Comparison of ENCODE assay signal across 20 cellular contexts in the genomic region with DNA sequence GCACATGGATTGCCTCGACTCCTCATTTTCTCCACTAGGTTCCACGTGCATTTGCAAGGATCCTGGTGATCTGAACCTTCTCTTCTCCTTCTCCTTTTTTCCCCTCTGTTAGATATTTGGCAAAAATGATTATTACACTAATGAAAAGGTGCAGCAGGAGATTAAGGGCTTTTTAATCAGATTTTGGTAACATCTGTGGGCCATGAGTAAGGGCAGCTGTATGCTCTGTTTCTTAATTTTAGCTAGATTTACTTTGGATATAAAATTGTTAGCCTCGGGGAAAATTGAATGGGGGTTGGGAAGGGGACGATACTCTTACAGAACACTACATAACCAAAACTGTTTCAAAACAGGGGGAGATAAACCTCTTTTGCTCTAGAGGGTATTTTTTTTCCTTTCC.
A peak's percentile ranks its signal among the peaks of the same experiment; 100 is the strongest.
DNase-seq lines count a peak whose midpoint lies in the region; ATAC-seq and TF ChIP-seq lines count a peak whose summit lies in the region.
"Had no signal": no experiment of that assay in that cellular context is flagged by ENCODE, and none has a peak within 500 bp of the region (broad histone marks: within the 10 kb centered on the region; RNA-seq: fewer than 3 reads in every experiment).

No MANE protein-coding gene starts in this region.

- DNase-seq in BE2C = peak; percentile 49
- DNase-seq in SK-N-MC (ENCODE audit: low read depth, low spot score) = no peak
- DNase-seq in endodermal cell = no peak
- no peak for DNase-seq in heart right ventricle
- no peak for DNase-seq in ecto neural progenitor cell (ENCODE audit: low spot score)
- DNase-seq: ACHN; CD8-positive, alpha-beta T cell; DMS 273 treated with DMSO at 0.1 percent for 48 hours; DMS53; DND-41; EL; GOT3; H7; HFFc6; IMR-90 had no signal

- H3K27ac Mint-ChIP-seq in endodermal cell = no peak overlapping the region
- H3K27ac Mint-ChIP-seq: CD8-positive, alpha-beta T cell; HFFc6 had no signal

- no peaks in the 10 kb centered on the region for H3K36me3 Mint-ChIP-seq in endodermal cell (ENCODE audit: low read depth)
- H3K36me3 Mint-ChIP-seq: CD8-positive, alpha-beta T cell had no signal

- no peaks in the 10 kb centered on the region for H3K36me3 ChIP-seq in BE2C
- H3K36me3 ChIP-seq in SK-N-MC (ENCODE audit: insufficient read depth, low read length) = no peaks in the 10 kb centered on the region
- no peaks in the 10 kb centered on the region for H3K36me3 ChIP-seq in endodermal cell (ENCODE audit: control insufficient read depth, insufficient read depth, low read length)
- H3K36me3 ChIP-seq in heart right ventricle = no peaks in the 10 kb centered on the region

- H3K4me3 ChIP-seq in BE2C (ENCODE audit: low read depth, low read length) (no peak overlapping the region), SK-N-MC (peak overlapping the region; percentile 55), endodermal cell (ENCODE audit: low read length) (no peak overlapping the region), heart right ventricle (no peak overlapping the region)
- H3K4me3 ChIP-seq: GM12878, K562 had no signal

- H3K4me3 Mint-ChIP-seq in endodermal cell = no peak overlapping the region
- H3K4me3 Mint-ChIP-seq: CD8-positive, alpha-beta T cell; HFFc6 had no signal

- TF ChIP-seq CTCF in BE2C (IDR thresholded peaks at IDR 0.05; ENCODE audit: low read depth, low read length) (no peak), endodermal cell (conservative IDR thresholded peaks at IDR 0.05) (no peak), heart right ventricle (IDR thresholded peaks at IDR 0.05) (no peak)

- WGBS in endodermal cell (ENCODE audit: insufficient coverage in 1 of 2, insufficient read length in 1 of 2), 2 experiments = 80 to 93% methylated on average over 1 to 2 of the region's 4 CpGs
- 84 to 85% methylated on average over 4 of the region's 4 CpGs for WGBS in heart right ventricle, 2 donors

- intact Hi-C loops in heart right ventricle (cut with DNase I) = no loop called here

- peak overlapping the region; percentile 95 for H3K27ac ChIP-seq in SK-N-MC
- H3K27ac ChIP-seq in endodermal cell (ENCODE audit: low read depth, low read length) = peak overlapping the region; percentile 80
- H3K27ac ChIP-seq in heart right ventricle = no peak overlapping the region
- H3K27ac ChIP-seq: HL-60 had no signal

- H3K4me1 ChIP-seq in BE2C (peaks cover 32% of the 10 kb centered on the region), endodermal cell (ENCODE audit: control insufficient read depth, insufficient read depth, low read length) (no peaks in the 10 kb centered on the region), heart right ventricle (peaks cover 0 to 4% (median 0%) of the 10 kb centered on the region in 9 donors)

- H3K27me3 Mint-ChIP-seq in endodermal cell (ENCODE audit: insufficient read depth) = peaks cover 2% of the 10 kb centered on the region

- H3K9me3 ChIP-seq in BE2C = no peaks in the 10 kb centered on the region
- H3K9me3 ChIP-seq in SK-N-MC (ENCODE audit: low read depth, low read length) = no peaks in the 10 kb centered on the region
- H3K9me3 ChIP-seq in endodermal cell (ENCODE audit: control insufficient read depth, low read length) = no peaks in the 10 kb centered on the region
- H3K9me3 ChIP-seq in heart right ventricle = no peaks in the 10 kb centered on the region

- ATAC-seq in heart right ventricle (no peak), GM18520 (IDR thresholded peaks at IDR 0.05; ENCODE audit: unreplicated experiment) (no peak)
- ATAC-seq: CD8-positive, alpha-beta T cell; GM12878; HCT116; K562 had no signal

- no peaks in the 10 kb centered on the region for H3K27me3 ChIP-seq in BE2C
- H3K27me3 ChIP-seq in endodermal cell (ENCODE audit: control insufficient read depth, insufficient read depth, low read length, poor library complexity, severe bottlenecking) = no peaks in the 10 kb centered on the region
- peaks cover 0 to 8% (median 0%) of the 10 kb centered on the region in 7 donors for H3K27me3 ChIP-seq in heart right ventricle

- H3K9ac ChIP-seq in SK-N-MC (ENCODE audit: insufficient read length) = peak overlapping the region; percentile 71
- no peak overlapping the region for H3K9ac ChIP-seq in endodermal cell (ENCODE audit: extremely low read depth, low read length, poor library complexity, severe bottlenecking)

- peaks cover 11% of the 10 kb centered on the region for H3K4me1 Mint-ChIP-seq in endodermal cell

- no peaks in the 10 kb centered on the region for H3K9me3 Mint-ChIP-seq in endodermal cell
- H3K9me3 Mint-ChIP-seq: CD8-positive, alpha-beta T cell had no signal

Comparison
In these comparisons a context has a peak if more than half of its experiments do, and no peak if none do; other contexts are left out.
1. H3K27ac ChIP-seq: peak in SK-N-MC (single experiment) and endodermal cell (single experiment); none in heart right ventricle (0 of 10).